In genomic region chr7:106793015-106793651, GRCh38 we compare ENCODE assay signal across 9 cellular contexts.
DNase-seq lines count a peak whose midpoint lies in the region; ATAC-seq and TF ChIP-seq lines count a peak whose summit lies in the region.
"Had no signal": no experiment of that assay in that cellular context is flagged by ENCODE, and none has a peak within 500 bp of the region (broad histone marks: within the 10 kb centered on the region; RNA-seq: fewer than 3 reads in every experiment).

No MANE protein-coding gene starts in this region.

- no peaks in the 10 kb centered on the region for H3K36me3 Mint-ChIP-seq in activated CD4-positive, alpha-beta memory T cell treated with anti-CD3 and anti-CD28 coated beads, Interleukin-2, amount 10 ng/mL, durations not matched to agents 7 days and 5 days (ENCODE audit: low read depth)
- H3K36me3 Mint-ChIP-seq: activated naive CD4-positive, alpha-beta T cell treated with anti-CD3 and anti-CD28 coated beads, Interleukin-2, amount 50 U/mL, for 24 hours had no signal

- H3K4me3 ChIP-seq in WERI-Rb-1 (ENCODE audit: low read depth, low read length) (no peak overlapping the region), stomach (no peak overlapping the region)

- no peak overlapping the region for H3K27ac ChIP-seq in WERI-Rb-1
- H3K27ac ChIP-seq in foreskin keratinocyte, result no peak overlapping the region
- H3K27ac ChIP-seq in stomach, result no peak overlapping the region

- peak; percentile 37 for DNase-seq in activated CD8-positive, alpha-beta memory T cell treated with anti-CD3 and anti-CD28 coated beads, Interleukin-2, amount 50 U/mL, for 4 hours
- DNase-seq in activated CD8-positive, alpha-beta memory T cell treated with anti-CD3 and anti-CD28 coated beads for 24 hours, result no peak
- DNase-seq in WERI-Rb-1 (no peak), foreskin keratinocyte (no peak), stomach (no peak), HCEC 1CT (no peak)
- DNase-seq in activated CD4-positive, alpha-beta memory T cell treated with anti-CD3 and anti-CD28 coated beads, Interleukin-2, amount 10 ng/mL, durations not matched to agents 7 days and 5 days, result no peak

- no peak for TF ChIP-seq EP300 in stomach (IDR thresholded peaks at IDR 0.05)

- H3K27ac Mint-ChIP-seq in activated CD4-positive, alpha-beta memory T cell treated with anti-CD3 and anti-CD28 coated beads, Interleukin-2, amount 10 ng/mL, durations not matched to agents 7 days and 5 days, result no peak overlapping the region
- H3K27ac Mint-ChIP-seq: activated naive CD4-positive, alpha-beta T cell treated with anti-CD3 and anti-CD28 coated beads, Interleukin-2, amount 50 U/mL, for 24 hours had no signal

- H3K9me3 Mint-ChIP-seq in activated CD4-positive, alpha-beta memory T cell treated with anti-CD3 and anti-CD28 coated beads, Interleukin-2, amount 10 ng/mL, durations not matched to agents 7 days and 5 days, result peaks cover 7% of the 10 kb centered on the region
- H3K9me3 Mint-ChIP-seq: activated naive CD4-positive, alpha-beta T cell treated with anti-CD3 and anti-CD28 coated beads, Interleukin-2, amount 50 U/mL, for 24 hours had no signal

- H3K27me3 ChIP-seq in WERI-Rb-1 (ENCODE audit: insufficient read depth, low read depth, severe bottlenecking) (no peaks in the 10 kb centered on the region), foreskin keratinocyte (peaks cover 24% of the 10 kb centered on the region), stomach (no peaks in the 10 kb centered on the region)

- POLR2A ChIA-PET in activated CD4-positive, alpha-beta memory T cell treated with anti-CD3 and anti-CD28 coated beads, Interleukin-2, amount 10 ng/mL, durations not matched to agents 7 days and 5 days (lab: Charles Lee), result no interaction called here

- TF ChIP-seq CTCF in LNCAP (IDR thresholded peaks at IDR 0.05) (peak; percentile 81), WERI-Rb-1 (IDR thresholded peaks at IDR 0.05; ENCODE audit: low read depth, low read length) (peak; percentile 33; the same call in 1 of the 2 replicates), foreskin keratinocyte (conservative IDR thresholded peaks at IDR 0.05) (peak; percentile 86), stomach (IDR thresholded peaks at IDR 0.05) (peak in 4 of 7 experiments; percentile 45 to 67 (median 50))

- no peak overlapping the region for H3K4me3 Mint-ChIP-seq in activated CD4-positive, alpha-beta memory T cell treated with anti-CD3 and anti-CD28 coated beads, Interleukin-2, amount 10 ng/mL, durations not matched to agents 7 days and 5 days
- H3K4me3 Mint-ChIP-seq: activated naive CD4-positive, alpha-beta T cell treated with anti-CD3 and anti-CD28 coated beads, Interleukin-2, amount 50 U/mL, for 24 hours had no signal

- peak; percentile 44 for ATAC-seq in foreskin keratinocyte

- H3K36me3 ChIP-seq in WERI-Rb-1, result no peaks in the 10 kb centered on the region
- no peaks in the 10 kb centered on the region for H3K36me3 ChIP-seq in stomach

- peaks cover 3% of the 10 kb centered on the region for H3K27me3 Mint-ChIP-seq in activated CD4-positive, alpha-beta memory T cell treated with anti-CD3 and anti-CD28 coated beads, Interleukin-2, amount 10 ng/mL, durations not matched to agents 7 days and 5 days
- H3K27me3 Mint-ChIP-seq: activated naive CD4-positive, alpha-beta T cell treated with anti-CD3 and anti-CD28 coated beads, Interleukin-2, amount 50 U/mL, for 24 hours had no signal

- intact Hi-C loops in stomach (cut with DNase I; ENCODE audit: low total_unique reads), result no loop called here

- 54 to 60% (median 56%) methylated on average over 4 of the region's 4 CpGs for WGBS in stomach, 5 donors

- H3K4me1 ChIP-seq in foreskin keratinocyte (no peaks in the 10 kb centered on the region), stomach (no peaks in the 10 kb centered on the region)

- CTCF ChIA-PET in activated CD4-positive, alpha-beta memory T cell treated with anti-CD3 and anti-CD28 coated beads, Interleukin-2, amount 10 ng/mL, durations not matched to agents 7 days and 5 days (lab: Charles Lee), result interaction anchor here (0.7 to 2.2 kb wide), 15 partner anchors 17 to 1089 kb away, joined by 3 to 18 read pairs (median 4); partner anchors contain the start of gene HBP1

- no peaks in the 10 kb centered on the region for H3K4me1 Mint-ChIP-seq in activated CD4-positive, alpha-beta memory T cell treated with anti-CD3 and anti-CD28 coated beads, Interleukin-2, amount 10 ng/mL, durations not matched to agents 7 days and 5 days

- TF ChIP-seq POLR2A in stomach (IDR thresholded peaks at IDR 0.05), result no peak

- H3K9me3 ChIP-seq in WERI-Rb-1 (ENCODE audit: severe bottlenecking) (peaks cover 3% of the 10 kb centered on the region), stomach (peaks cover 0 to 6% (median 3%) of the 10 kb centered on the region in 4 donors)

Comparison
In these comparisons a context has a peak if more than half of its experiments do, and no peak if none do; other contexts are left out.
1. CTCF ChIP-seq: peak in every context shown above with its lines; median percentile 86 in foreskin keratinocyte; 81 in LNCAP; 50 in stomach; 33 in WERI-Rb-1.